ENCODE assay signal across 21 cellular contexts in genomic region chr16:5006348-5007193, GRCh38. TPM values are rescaled to one million over a fixed set of nuclear protein-coding genes. Genes with fewer than 3 reads are reported as not detected.
DNase-seq lines count a peak whose midpoint lies in the region; ATAC-seq and TF ChIP-seq lines count a peak whose summit lies in the region.
"Had no signal": no experiment of that assay in that cellular context is flagged by ENCODE, and none has a peak within 500 bp of the region (broad histone marks: within the 10 kb centered on the region; RNA-seq: fewer than 3 reads in every experiment).

No MANE protein-coding gene starts in this region.

- no peak for TF ChIP-seq CTCF in HEK293 (tag by site-specific recombination; IDR thresholded peaks at IDR 0.05)
- TF ChIP-seq CTCF in chondrocyte (IDR thresholded peaks at IDR 0.05), result no peak
- no peak for TF ChIP-seq CTCF in MCF 10A (IDR thresholded peaks at IDR 0.05; ENCODE audit: unreplicated experiment)
- no peak for TF ChIP-seq CTCF in prostate gland (IDR thresholded peaks at IDR 0.05)

- WGBS in prostate gland, result 75% methylated on average over 22 of the region's 22 CpGs

- no peak overlapping the region for H3K27ac ChIP-seq in HEK293 (ENCODE audit: extremely low read depth, low read depth, low read length)
- peak overlapping the region; percentile 93 for H3K27ac ChIP-seq in temporal lobe (ENCODE audit: low read depth, low read length)
- H3K27ac ChIP-seq in prostate gland, result no peak overlapping the region
- H3K27ac ChIP-seq: A549, BLaER1, KMS-11, PC-9, RWPE1 had no signal

- H3K4me3 ChIP-seq in HEK293 (ENCODE audit: low read depth, low read length), result no peak overlapping the region
- no peak overlapping the region for H3K4me3 ChIP-seq in prostate gland
- H3K4me3 ChIP-seq: A549, BLaER1, PC-9 had no signal

- H3K4me1 ChIP-seq in HEK293 (ENCODE audit: control insufficient read depth, insufficient read depth, low read length) (no peaks in the 10 kb centered on the region), prostate gland (replicated peaks) (no peaks in the 10 kb centered on the region)
- H3K4me1 ChIP-seq: A549 had no signal

- no peaks in the 10 kb centered on the region for H3K4me1 Mint-ChIP-seq in chondrocyte (ENCODE audit: low read depth)
- H3K4me1 Mint-ChIP-seq in MCF 10A (ENCODE audit: insufficient read depth, unreplicated experiment), result no peaks in the 10 kb centered on the region
- H3K4me1 Mint-ChIP-seq: CD8-positive, alpha-beta memory T cell had no signal

- no peaks in the 10 kb centered on the region for H3K27me3 ChIP-seq in prostate gland (replicated peaks; ENCODE audit: insufficient read depth)
- H3K27me3 ChIP-seq: BLaER1 had no signal

- no peaks in the 10 kb centered on the region for H3K9me3 ChIP-seq in HEK293 (ENCODE audit: control insufficient read depth, insufficient read depth, low read depth, low read length)
- no peaks in the 10 kb centered on the region for H3K9me3 ChIP-seq in prostate gland
- H3K9me3 ChIP-seq: A549, BLaER1 had no signal

- ATAC-seq in HG03378 (IDR thresholded peaks at IDR 0.05; ENCODE audit: unreplicated experiment), result no peak
- ATAC-seq: A549 had no signal

- H3K36me3 ChIP-seq in HEK293 (ENCODE audit: control insufficient read depth in 2 of 2, insufficient read depth in 1 of 2, low read length in 2 of 2), result no peaks in the 10 kb centered on the region
- no peaks in the 10 kb centered on the region for H3K36me3 ChIP-seq in prostate gland
- H3K36me3 ChIP-seq: BLaER1 had no signal

- H3K27ac Mint-ChIP-seq in chondrocyte (ENCODE audit: unreplicated experiment) (no peak overlapping the region), MCF 10A (ENCODE audit: low read depth, unreplicated experiment) (no peak overlapping the region)
- H3K27ac Mint-ChIP-seq: CD8-positive, alpha-beta memory T cell; HFFc6 had no signal

- intact Hi-C loops in MCF 10A (cut with micrococcal nuclease), result no loop called here
- intact Hi-C loops in prostate gland (cut with DNase I), result no loop called here

- DNase-seq in chondrocyte (ENCODE audit: low spot score) (peak; percentile 63), middle frontal gyrus (ENCODE audit: extremely low spot score, low spot score) (peak; percentile 63), MCF 10A (ENCODE audit: unreplicated experiment) (no peak), prostate gland (ENCODE audit: low spot score) (no peak)
- DNase-seq: CD8-positive, alpha-beta memory T cell; DMS79; HFFc6; NCI-H1417 treated with DMSO at 0.1 percent for 48 hours; NCI-H187 treated with DMSO at 0.1 percent for 48 hours; NCI-H2227 treated with DMSO at 0.1 percent for 48 hours; NCI-H510A treated with DMSO at 0.1 percent for 48 hours; NCI-H82; PC-9; SIG-M5 had no signal

- POLR2A ChIA-PET in HEK293 (lab: Yijun Ruan, JAX), result interaction anchor here (0.6 kb wide), 2 partner anchors 23 to 1658 kb away, joined by 3 read pairs; no protein-coding TSS in a partner anchor
- POLR2A ChIA-PET in MCF 10A (lab: Yijun Ruan, JAX), result no interaction called here

- peaks cover 26% of the 10 kb centered on the region for H3K27me3 Mint-ChIP-seq in chondrocyte (ENCODE audit: low read depth)
- peaks cover 31% of the 10 kb centered on the region for H3K27me3 Mint-ChIP-seq in MCF 10A (ENCODE audit: insufficient read depth, unreplicated experiment)

- no TSS peak for BruUV-seq in MCF 10A (replicated peaks; lab: Mats Ljungman, UMichigan)

- CTCF ChIA-PET in HEK293 (lab: Yijun Ruan, JAX), result interaction anchor here (0.6 kb wide), 1 partner anchor 24 kb away, joined by 3 read pairs; no protein-coding TSS in a partner anchor
- CTCF ChIA-PET in MCF 10A (lab: Yijun Ruan, JAX), result no interaction called here

- H3K4me3 Mint-ChIP-seq in chondrocyte (ENCODE audit: unreplicated experiment), result no peak overlapping the region
- no peak overlapping the region for H3K4me3 Mint-ChIP-seq in MCF 10A (ENCODE audit: unreplicated experiment)
- H3K4me3 Mint-ChIP-seq: CD8-positive, alpha-beta memory T cell; HFFc6 had no signal

- TF ChIP-seq POLR2A in prostate gland (IDR thresholded peaks at IDR 0.05), result no peak

- H3K36me3 Mint-ChIP-seq in chondrocyte (ENCODE audit: low read depth), result no peaks in the 10 kb centered on the region
- no peaks in the 10 kb centered on the region for H3K36me3 Mint-ChIP-seq in MCF 10A (ENCODE audit: insufficient read depth, unreplicated experiment)
- H3K36me3 Mint-ChIP-seq: CD8-positive, alpha-beta memory T cell had no signal

- H3K9me3 Mint-ChIP-seq in chondrocyte (ENCODE audit: low read depth), result no peaks in the 10 kb centered on the region
- H3K9me3 Mint-ChIP-seq in MCF 10A (ENCODE audit: unreplicated experiment), result no peaks in the 10 kb centered on the region
- H3K9me3 Mint-ChIP-seq: CD8-positive, alpha-beta memory T cell; HFFc6 had no signal

TF ChIP-seq in HEK293, 187 proteins besides CTCF, POLR2A, EP300 and RAD21:
- TF ChIP-seq GLIS1 (tag by site-specific recombination; IDR thresholded peaks at IDR 0.05) (peak; percentile 67), ZBTB8A (tag by site-specific recombination; IDR thresholded peaks at IDR 0.05) (no peak), ZFP3 (tag by site-specific recombination; IDR thresholded peaks at IDR 0.05; ENCODE audit: low read depth) (no peak), ZNF354C (tag by site-specific recombination; IDR thresholded peaks at IDR 0.05; ENCODE audit: borderline replicate concordance, low read depth) (no peak)

RNA-seq across cellular contexts. Expression of gene NAGPA, which starts 27.2 kb away (rescaled TPM):
- total RNA-seq in chondrocyte, result 10.1 to 11.8 TPM (median 11.3 TPM) in 3 replicates
- total RNA-seq in temporal lobe, result 8.6 TPM
- 4.9 and 8.7 TPM in 2 replicates for total RNA-seq in MCF 10A (2022)
- 10 to 100 TPM; 29.1 to 32.3 TPM for total RNA-seq in prostate gland

RNA-seq across cellular contexts. Expression of gene SEC14L5, which starts 48.4 kb away (rescaled TPM):
- total RNA-seq in chondrocyte (not detected in 3 replicates), temporal lobe (0.49 TPM), MCF 10A (2022) (0.22 TPM in 1 of 2 replicates, not detected in the other), prostate gland (under 1 TPM; 0.74 to 0.77 TPM)
- total RNA-seq: CD8-positive, alpha-beta memory T cell; HFFc6 had no signal

RNA-seq across cellular contexts. Expression of gene C16orf89, which starts 59.2 kb away (rescaled TPM):
- total RNA-seq in chondrocyte, result not detected in 3 replicates
- 7.9 TPM for total RNA-seq in temporal lobe
- total RNA-seq in MCF 10A (2022), result not detected in 2 replicates
- 10 to 100 TPM in 1 of 2 donors, 1 to 10 TPM in 1; 6.6 to 29.4 TPM for total RNA-seq in prostate gland
- total RNA-seq: CD8-positive, alpha-beta memory T cell; HFFc6; PC-9 had no signal

Comparison
In these comparisons a context has a peak if more than half of its experiments do, and no peak if none do; other contexts are left out.
1. DNase-seq: peak in chondrocyte (single experiment) and middle frontal gyrus (single experiment); none in MCF 10A (single experiment) and prostate gland (single experiment).